Comparison of ENCODE assay signal across 16 cellular contexts in the genomic region with DNA sequence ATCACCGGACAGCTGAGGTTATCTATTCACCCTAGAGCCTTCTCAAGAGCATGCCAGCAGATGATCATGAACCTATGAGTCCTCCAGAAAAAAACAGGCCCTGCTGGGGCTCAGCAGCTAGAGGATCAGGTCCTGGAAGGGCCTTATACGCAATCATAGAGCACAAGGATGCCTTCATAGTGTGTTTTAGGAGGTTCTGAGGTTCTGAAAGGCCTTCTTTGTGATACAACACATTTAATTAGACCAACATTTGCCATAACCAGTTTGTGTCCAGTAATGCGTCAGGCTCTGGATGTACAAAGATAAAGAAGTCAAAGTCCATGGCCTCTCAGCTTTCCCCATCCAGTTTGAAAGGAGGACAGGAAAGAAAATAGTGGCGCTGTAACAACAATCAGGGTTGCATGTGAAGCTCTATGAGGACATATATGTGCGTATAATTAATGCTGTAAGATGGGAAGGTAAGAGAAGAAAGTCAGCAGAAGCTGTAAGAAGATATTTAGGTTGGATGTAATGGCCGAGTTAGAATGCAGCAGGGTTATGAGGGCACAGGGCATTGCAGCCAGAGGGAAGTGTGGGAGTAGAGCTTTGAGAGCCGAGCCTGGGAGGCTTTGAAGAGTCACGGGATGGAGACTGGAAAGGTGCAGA.
"Had no signal": no experiment of that assay in that cellular context is flagged by ENCODE, and none has a peak within 500 bp of the region (broad histone marks: within the 10 kb centered on the region; RNA-seq: fewer than 3 reads in every experiment).

No MANE protein-coding gene starts in this region.

- H3K4me1 ChIP-seq: colonic mucosa had no signal

- H3K4me3 ChIP-seq: colonic mucosa, heart left ventricle, lower lobe of right lung, sigmoid colon, suprapubic skin had no signal

- H3K27ac ChIP-seq: colonic mucosa, heart left ventricle, lower lobe of right lung, sigmoid colon, suprapubic skin had no signal

- H3K9me3 ChIP-seq: colonic mucosa, heart left ventricle, lower lobe of right lung, sigmoid colon, suprapubic skin had no signal

- H3K27ac Mint-ChIP-seq: activated B cell treated with CpG ODN at 0.5 μM for 24 hours; activated naive CD4-positive, alpha-beta T cell treated with anti-CD3 and anti-CD28 coated beads, Interleukin-2, amount 10 ng/mL, durations not matched to agents 7 days and 5 days; activated T-helper 2 cell treated with anti-CD3 and anti-CD28 coated beads, Interferon-gamma antibody, Interleukin-2, Interleukin-4, amounts not matched to agents 10 μg/mL and 5 μg/mL and 100 μg/mL, durations not matched to agents 14 hours and 24 hours and 36 hours; naive thymus-derived CD4-positive, alpha-beta T cell had no signal

- H3K36me3 Mint-ChIP-seq: activated naive CD4-positive, alpha-beta T cell treated with anti-CD3 and anti-CD28 coated beads, Interleukin-2, amount 10 ng/mL, durations not matched to agents 7 days and 5 days had no signal

- H3K4me3 Mint-ChIP-seq: activated B cell treated with CpG ODN at 0.5 μM for 24 hours; activated naive CD4-positive, alpha-beta T cell treated with anti-CD3 and anti-CD28 coated beads, Interleukin-2, amount 10 ng/mL, durations not matched to agents 7 days and 5 days; naive thymus-derived CD4-positive, alpha-beta T cell had no signal

- H3K4me1 Mint-ChIP-seq: activated naive CD4-positive, alpha-beta T cell treated with anti-CD3 and anti-CD28 coated beads, Interleukin-2, amount 10 ng/mL, durations not matched to agents 7 days and 5 days had no signal

- H3K36me3 ChIP-seq: colonic mucosa, heart left ventricle, lower lobe of right lung, sigmoid colon, suprapubic skin had no signal

- H3K27me3 ChIP-seq: colonic mucosa, heart left ventricle, sigmoid colon, suprapubic skin had no signal

- DNase-seq: activated B cell treated with CpG ODN at 0.5 μM for 24 hours; activated CD4-positive, alpha-beta T cell treated with anti-CD3 and anti-CD28 coated beads, Interleukin-2, amount 50 U/mL, for 1 hour; activated naive CD4-positive, alpha-beta T cell treated with anti-CD3 and anti-CD28 coated beads, Interleukin-2, amount 10 ng/mL, durations not matched to agents 7 days and 5 days; activated T-cell treated with anti-CD3 and anti-CD28 coated beads for 4 hours; caudate nucleus; colonic mucosa; effector CD4-positive, alpha-beta T cell; heart left ventricle; lower lobe of right lung; naive thymus-derived CD4-positive, alpha-beta T cell; nucleus accumbens; sigmoid colon; stimulated activated CD4-positive, alpha-beta T cell treated with anti-CD3 and anti-CD28 coated beads, Interleukin-2, amount 100 ng/mL, for 48 hours; stimulated activated naive CD4-positive, alpha-beta T cell treated with Interleukin-2 at 50 U/mL for 16 hours had no signal

- H3K27me3 Mint-ChIP-seq: activated B cell treated with CpG ODN at 0.5 μM for 24 hours; activated naive CD4-positive, alpha-beta T cell treated with anti-CD3 and anti-CD28 coated beads, Interleukin-2, amount 10 ng/mL, durations not matched to agents 7 days and 5 days; naive thymus-derived CD4-positive, alpha-beta T cell had no signal

- H3K9me3 Mint-ChIP-seq: activated B cell treated with CpG ODN at 0.5 μM for 24 hours; activated T-helper 2 cell treated with anti-CD3 and anti-CD28 coated beads, Interferon-gamma antibody, Interleukin-2, Interleukin-4, amounts not matched to agents 10 μg/mL and 5 μg/mL and 100 μg/mL, durations not matched to agents 14 hours and 24 hours and 36 hours had no signal
